12 cellular contexts compared by ENCODE assay signal in genomic region chr1:7388488-7389185, GRCh38.
DNase-seq lines count a peak whose midpoint lies in the region; ATAC-seq, FAIRE-seq and TF ChIP-seq lines count a peak whose summit lies in the region.
"Had no signal": no experiment of that assay in that cellular context is flagged by ENCODE, and none has a peak within 500 bp of the region (broad histone marks: within the 10 kb centered on the region; RNA-seq: fewer than 3 reads in every experiment).

No MANE protein-coding gene starts in this region.

- FAIRE-seq in small intestine (lab: Jason Lieb, UNC) = no peak

- CTCF ChIA-PET in activated CD4-positive, alpha-beta T cell treated with anti-CD3 and anti-CD28 coated beads, Interleukin-2, amount 10 ng/mL, durations not matched to agents 7 days and 5 days (lab: Charles Lee) = no interaction called here

- H3K27ac Mint-ChIP-seq in activated CD4-positive, alpha-beta T cell treated with anti-CD3 and anti-CD28 coated beads, Interleukin-2, amount 10 ng/mL, durations not matched to agents 7 days and 5 days = no peak overlapping the region
- no peak overlapping the region for H3K27ac Mint-ChIP-seq in endodermal cell
- H3K27ac Mint-ChIP-seq: B cell had no signal

- no peak overlapping the region for H3K4me3 Mint-ChIP-seq in activated CD4-positive, alpha-beta T cell treated with anti-CD3 and anti-CD28 coated beads, Interleukin-2, amount 10 ng/mL, durations not matched to agents 7 days and 5 days
- H3K4me3 Mint-ChIP-seq in endodermal cell = no peak overlapping the region
- H3K4me3 Mint-ChIP-seq: B cell had no signal

- no peaks in the 10 kb centered on the region for H3K36me3 Mint-ChIP-seq in activated CD4-positive, alpha-beta T cell treated with anti-CD3 and anti-CD28 coated beads, Interleukin-2, amount 10 ng/mL, durations not matched to agents 7 days and 5 days (ENCODE audit: low read depth)
- H3K36me3 Mint-ChIP-seq in endodermal cell (ENCODE audit: low read depth) = no peaks in the 10 kb centered on the region

- H3K27me3 ChIP-seq in endodermal cell (ENCODE audit: control insufficient read depth, insufficient read depth, low read length, poor library complexity, severe bottlenecking) = no peaks in the 10 kb centered on the region
- H3K27me3 ChIP-seq in muscle layer of duodenum (ENCODE audit: low read depth, low read length) = no peaks in the 10 kb centered on the region
- H3K27me3 ChIP-seq in upper lobe of right lung = no peaks in the 10 kb centered on the region
- no peaks in the 10 kb centered on the region for H3K27me3 ChIP-seq in small intestine (ENCODE audit: control insufficient read depth in 2 of 2, insufficient read depth in 2 of 2, low read length in 2 of 2)
- H3K27me3 ChIP-seq: cardiac muscle cell had no signal

- no peaks in the 10 kb centered on the region for H3K27me3 Mint-ChIP-seq in activated CD4-positive, alpha-beta T cell treated with anti-CD3 and anti-CD28 coated beads, Interleukin-2, amount 10 ng/mL, durations not matched to agents 7 days and 5 days
- H3K27me3 Mint-ChIP-seq in endodermal cell (ENCODE audit: insufficient read depth) = peaks cover 1% of the 10 kb centered on the region
- H3K27me3 Mint-ChIP-seq: B cell had no signal

- H3K4me1 ChIP-seq in endodermal cell (ENCODE audit: control insufficient read depth, insufficient read depth, low read length) (peaks cover 13% of the 10 kb centered on the region), muscle layer of duodenum (ENCODE audit: control insufficient read depth in 1 of 2, insufficient read depth in 2 of 2, low read length in 2 of 2) (peaks cover 12 to 27% of the 10 kb centered on the region in 2 donors), upper lobe of right lung (peaks cover 14% of the 10 kb centered on the region), small intestine (ENCODE audit: control insufficient read depth in 2 of 2, insufficient read depth in 1 of 2, low read depth in 1 of 2, low read length in 1 of 2) (no peaks in the 10 kb centered on the region)

- peak; percentile 4 for DNase-seq in activated CD4-positive, alpha-beta T cell treated with anti-CD3 and anti-CD28 coated beads, Interleukin-2, amount 10 ng/mL, durations not matched to agents 7 days and 5 days
- no peak for DNase-seq in activated CD4-positive, alpha-beta T cell treated with anti-CD3 and anti-CD28 coated beads, Interleukin-2, amount 50 U/mL, for 4 hours
- DNase-seq in endodermal cell = peak; percentile 47
- DNase-seq in upper lobe of right lung = no peak
- no peak for DNase-seq in small intestine
- no peak for DNase-seq in activated T-cell treated with anti-CD3 and anti-CD28 coated beads for 4 hours
- DNase-seq: NCI-H1436 had no signal

- no peaks in the 10 kb centered on the region for H3K9me3 Mint-ChIP-seq in activated CD4-positive, alpha-beta T cell treated with anti-CD3 and anti-CD28 coated beads, Interleukin-2, amount 10 ng/mL, durations not matched to agents 7 days and 5 days
- H3K9me3 Mint-ChIP-seq in endodermal cell = no peaks in the 10 kb centered on the region

- H3K9me3 ChIP-seq in endodermal cell (ENCODE audit: control insufficient read depth, low read length) (no peaks in the 10 kb centered on the region), muscle layer of duodenum (ENCODE audit: control insufficient read depth in 1 of 2, low read length in 2 of 2) (no peaks in the 10 kb centered on the region), upper lobe of right lung (no peaks in the 10 kb centered on the region), small intestine (ENCODE audit: control insufficient read depth, low read depth) (no peaks in the 10 kb centered on the region)

- POLR2A ChIA-PET in activated CD4-positive, alpha-beta T cell treated with anti-CD3 and anti-CD28 coated beads, Interleukin-2, amount 10 ng/mL, durations not matched to agents 7 days and 5 days (lab: Charles Lee) = no interaction called here

- H3K36me3 ChIP-seq in endodermal cell (ENCODE audit: control insufficient read depth, insufficient read depth, low read length) (no peaks in the 10 kb centered on the region), muscle layer of duodenum (ENCODE audit: control insufficient read depth in 1 of 2, insufficient read depth in 2 of 2, low read length in 2 of 2) (no peaks in the 10 kb centered on the region), upper lobe of right lung (no peaks in the 10 kb centered on the region), small intestine (ENCODE audit: control insufficient read depth in 2 of 2, insufficient read depth in 2 of 2, low read length in 2 of 2) (no peaks in the 10 kb centered on the region)
- H3K36me3 ChIP-seq: cardiac muscle cell, WERI-Rb-1 had no signal

- WGBS in endodermal cell (ENCODE audit: insufficient coverage in 1 of 2, insufficient read length in 1 of 2), 2 experiments = 90 to 92% methylated on average over 8 to 19 of the region's 19 CpGs
- WGBS in small intestine, 3 donors = 61 to 75% (median 73%) methylated on average over 19 of the region's 19 CpGs

- H3K4me3 ChIP-seq in endodermal cell (ENCODE audit: low read length) (no peak overlapping the region), muscle layer of duodenum (ENCODE audit: low read depth in 1 of 2, low read length in 2 of 2) (peak overlapping the region in 1 of 2 donors; percentile 13), upper lobe of right lung (no peak overlapping the region), small intestine (ENCODE audit: low read depth in 1 of 2, low read length in 2 of 2) (no peak overlapping the region)
- H3K4me3 ChIP-seq: cardiac muscle cell had no signal

- intact Hi-C loops in upper lobe of right lung (cut with DNase I) = no loop called here

- TF ChIP-seq CTCF in endodermal cell (conservative IDR thresholded peaks at IDR 0.05) (no peak), upper lobe of right lung (IDR thresholded peaks at IDR 0.05) (no peak)

- H3K27ac ChIP-seq in endodermal cell (ENCODE audit: low read depth, low read length) (no peak overlapping the region), muscle layer of duodenum (ENCODE audit: low read length) (peak overlapping the region; percentile 39), upper lobe of right lung (peak overlapping the region; percentile 24), small intestine (ENCODE audit: low read depth in 1 of 2, low read length in 1 of 2) (peak overlapping the region in 1 of 2 donors; percentile 32)

- no peaks in the 10 kb centered on the region for H3K4me1 Mint-ChIP-seq in activated CD4-positive, alpha-beta T cell treated with anti-CD3 and anti-CD28 coated beads, Interleukin-2, amount 10 ng/mL, durations not matched to agents 7 days and 5 days
- peaks cover 7% of the 10 kb centered on the region for H3K4me1 Mint-ChIP-seq in endodermal cell
- H3K4me1 Mint-ChIP-seq: B cell had no signal

- ATAC-seq in upper lobe of right lung (peak; percentile 59), HG02588 (IDR thresholded peaks at IDR 0.05; ENCODE audit: unreplicated experiment) (no peak)

- H3K9ac ChIP-seq in endodermal cell (ENCODE audit: extremely low read depth, low read length, poor library complexity, severe bottlenecking) = no peak overlapping the region

Comparison
In these comparisons a context has a peak if more than half of its experiments do, and no peak if none do; other contexts are left out.
1. DNase-seq: peak in activated CD4-positive, alpha-beta T cell treated with anti-CD3 and anti-CD28 coated beads, Interleukin-2, amount 10 ng/mL, durations not matched to agents 7 days and 5 days (single experiment) and endodermal cell (single experiment); none in activated CD4-positive, alpha-beta T cell treated with anti-CD3 and anti-CD28 coated beads, Interleukin-2, amount 50 U/mL, for 4 hours (0 of 2), upper lobe of right lung (single experiment), small intestine (single experiment) and activated T-cell treated with anti-CD3 and anti-CD28 coated beads for 4 hours (single experiment).